In the genomic region with DNA sequence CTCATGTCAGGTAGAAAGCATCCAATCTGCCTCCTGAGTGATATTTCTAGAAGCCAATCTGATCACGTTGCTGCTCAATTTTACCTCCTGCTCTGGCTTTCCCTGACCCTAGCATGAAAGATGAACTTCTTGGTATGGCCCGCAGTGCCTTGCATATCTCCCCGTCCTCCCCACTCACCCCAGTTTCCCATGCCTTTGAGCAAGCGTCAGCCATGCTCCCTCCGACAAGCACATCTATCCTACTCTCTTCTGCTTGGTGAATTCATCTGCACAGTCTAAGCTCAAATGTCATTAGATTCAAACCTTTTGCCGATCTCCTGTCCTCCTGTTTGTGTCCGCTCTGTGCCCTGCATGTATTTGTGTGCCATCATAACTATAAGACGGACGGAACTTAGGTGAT, we compare ENCODE assay signal across 9 cellular contexts. TPM values are rescaled to one million over a fixed set of nuclear protein-coding genes. Genes with fewer than 3 reads are reported as not detected.
"Had no signal": no experiment of that assay in that cellular context is flagged by ENCODE, and none has a peak within 500 bp of the region (broad histone marks: within the 10 kb centered on the region; RNA-seq: fewer than 3 reads in every experiment).

No MANE protein-coding gene starts in this region.

- H3K9me3 ChIP-seq: HAP-1 had no signal

- H3K4me1 ChIP-seq: HAP-1 had no signal

- ATAC-seq: HCT116, HepG2 had no signal

- H3K36me3 ChIP-seq: HAP-1 had no signal

- H3K27ac ChIP-seq: GM23248, HL-60 had no signal

- H2AFZ ChIP-seq: GM23248 had no signal

- DNase-seq: GM23248, GOT3, H7, HFFc6, KBM-7 had no signal

- H3K4me3 ChIP-seq: GM23248, HAP-1 had no signal

- FAIRE-seq: HepG2 had no signal

- H3K9ac ChIP-seq: GM23248 had no signal

RNA-seq across cellular contexts. Expression of gene TBXAS1, which starts 6.2 kb away (rescaled TPM):
- total RNA-seq: GM23248 had no signal
